Comparison of ENCODE assay signal across 19 cellular contexts in the genomic region with DNA sequence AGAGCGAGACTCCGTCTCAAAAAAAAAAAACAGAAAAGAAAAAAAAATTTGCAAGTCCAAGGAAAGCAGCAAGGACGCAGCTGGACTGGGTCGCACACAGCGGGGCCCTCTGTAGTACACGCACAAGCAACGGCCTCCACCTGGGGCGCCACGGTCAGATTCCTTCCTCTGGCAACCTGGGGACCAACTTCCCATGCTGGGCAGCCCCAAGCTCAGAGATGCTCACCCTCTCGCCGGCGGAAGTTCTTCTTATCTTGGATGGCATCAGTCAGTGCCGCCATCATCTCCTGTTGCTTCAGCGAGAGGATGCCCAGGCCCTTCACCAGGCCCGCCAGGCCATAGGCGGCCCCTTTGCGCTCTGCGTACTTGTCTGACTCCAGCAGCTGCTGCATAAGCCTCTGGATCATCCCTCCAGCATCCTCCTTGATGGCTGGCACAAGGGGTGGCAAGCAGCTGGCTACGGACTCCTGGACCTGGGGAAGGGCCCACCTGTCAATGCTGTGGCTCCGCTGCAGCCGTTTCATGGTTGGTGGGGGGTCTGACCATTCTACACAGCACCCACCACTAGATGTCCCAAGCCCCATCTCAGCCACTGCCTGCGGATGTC. TPM values are rescaled to one million over a fixed set of nuclear protein-coding genes. Genes with fewer than 3 reads are reported as not detected.
DNase-seq lines count a peak whose midpoint lies in the region; ATAC-seq, FAIRE-seq and TF ChIP-seq lines count a peak whose summit lies in the region.
"Had no signal": no experiment of that assay in that cellular context is flagged by ENCODE, and none has a peak within 500 bp of the region (broad histone marks: within the 10 kb centered on the region; RNA-seq: fewer than 3 reads in every experiment).

No MANE protein-coding gene starts in this region.

- TF ChIP-seq EP300 in K562 (IDR thresholded peaks at IDR 0.05; ENCODE audit: low read length) (no peak), HepG2 (IDR thresholded peaks at IDR 0.05; ENCODE audit: low read depth in 2 of 2, low read length in 2 of 2) (no peak), HepG2 (CRISPR knock-in tag; IDR thresholded peaks at IDR 0.05; ENCODE audit: borderline replicate concordance) (no peak)

- H3K4me3 ChIP-seq in OCI-LY7 (ENCODE audit: low read depth, low read length, poor library complexity, severe bottlenecking) = no peak overlapping the region
- H3K4me3 ChIP-seq in K562 = no peak overlapping the region
- no peak overlapping the region for H3K4me3 ChIP-seq in HepG2 (replicated peaks in 1 of 3; ENCODE audit: insufficient read depth in 1 of 3, low read depth in 2 of 3, low read length in 3 of 3)
- no peak overlapping the region for H3K4me3 ChIP-seq in aorta (ENCODE audit: low read length in 2 of 2)
- H3K4me3 ChIP-seq: BLaER1, HAP-1 had no signal

- 87% methylated on average over 16 of the region's 22 CpGs for WGBS in K562 (ENCODE audit: insufficient coverage, low coverage, missing lambda C conversion rate)
- 96% methylated on average over 21 of the region's 22 CpGs for WGBS in HepG2 (ENCODE audit: low lambda C conversion rate)
- 95% methylated on average over 22 of the region's 22 CpGs for WGBS in aorta, 2 donors

- POLR2A ChIA-PET in OCI-LY7 (lab: Charles Lee) = no interaction called here
- POLR2A ChIA-PET in K562 (lab: Yijun Ruan, JAX) = interaction anchor here (0.7 to 6.6 kb wide), 2 partner anchors 10 to 14 kb away, joined by 3 to 31 read pairs; no protein-coding TSS in a partner anchor
- POLR2A ChIA-PET in HepG2 (lab: Yijun Ruan, JAX) = interaction anchor here (2.8 kb wide), 1 partner anchor 50 kb away, joined by 9 read pairs; a partner anchor contains a TSS

- no peaks in the 10 kb centered on the region for H3K79me2 ChIP-seq in OCI-LY7 (ENCODE audit: insufficient read depth, low read depth, low read length)
- no peaks in the 10 kb centered on the region for H3K79me2 ChIP-seq in K562 (ENCODE audit: control insufficient read depth, insufficient read depth, low read length)
- no peaks in the 10 kb centered on the region for H3K79me2 ChIP-seq in HepG2 (ENCODE audit: insufficient read depth, low read length)

- no peaks in the 10 kb centered on the region for H3K27me3 ChIP-seq in K562 (ENCODE audit: control insufficient read depth in 2 of 2, insufficient read depth in 2 of 2, low read length in 2 of 2)
- no peaks in the 10 kb centered on the region for H3K27me3 ChIP-seq in HepG2 (ENCODE audit: control insufficient read depth in 1 of 2, insufficient read depth in 2 of 2, low read length in 2 of 2)
- no peaks in the 10 kb centered on the region for H3K27me3 ChIP-seq in aorta (ENCODE audit: control insufficient read depth in 1 of 2, insufficient read depth in 2 of 2, low read length in 1 of 2)
- H3K27me3 ChIP-seq: BLaER1 had no signal

- H3K4me2 ChIP-seq in OCI-LY7 (ENCODE audit: low read length) (no peak overlapping the region), K562 (ENCODE audit: insufficient read depth, low read length) (no peak overlapping the region), HepG2 (ENCODE audit: low read depth, low read length) (no peak overlapping the region)
- H3K4me2 ChIP-seq: BLaER1 had no signal

- peaks cover 94% of the 10 kb centered on the region for H3K36me3 ChIP-seq in OCI-LY7 (ENCODE audit: insufficient read depth, low read length)
- peaks cover 91% of the 10 kb centered on the region for H3K36me3 ChIP-seq in K562 (ENCODE audit: control insufficient read depth, insufficient read depth, low read length)
- peaks cover 57 to 86% of the 10 kb centered on the region in 2 experiments for H3K36me3 ChIP-seq in HepG2 (replicated peaks in 1 of 2; ENCODE audit: control insufficient read depth in 1 of 2, insufficient read depth in 2 of 2, low read length in 2 of 2)
- H3K36me3 ChIP-seq in aorta (ENCODE audit: control insufficient read depth in 1 of 2, insufficient read depth in 2 of 2, low read length in 1 of 2) = peaks cover 5 to 22% of the 10 kb centered on the region in 2 donors

- TF ChIP-seq POLR2A in K562 (conservative IDR thresholded peaks at IDR 0.05) (no peak), HepG2 (IDR thresholded peaks at IDR 0.05; ENCODE audit: insufficient read depth in 1 of 2, low read depth in 2 of 2, low read length in 2 of 2) (no peak)

- no peaks in the 10 kb centered on the region for H3K9me2 ChIP-seq in OCI-LY7 (ENCODE audit: insufficient read depth, low read length)

- H3K9me3 ChIP-seq in OCI-LY7 (ENCODE audit: low read length) (no peaks in the 10 kb centered on the region), K562 (replicated peaks; ENCODE audit: control insufficient read depth, insufficient read depth, low read depth, low read length) (no peaks in the 10 kb centered on the region), HepG2 (ENCODE audit: low read length) (no peaks in the 10 kb centered on the region), aorta (ENCODE audit: control insufficient read depth, low read length) (no peaks in the 10 kb centered on the region)
- H3K9me3 ChIP-seq: BLaER1, Caco-2, HAP-1 had no signal

- H3K9ac ChIP-seq in K562 (ENCODE audit: insufficient read depth in 1 of 2, low read depth in 2 of 2, low read length in 2 of 2) (no peak overlapping the region), HepG2 (ENCODE audit: insufficient read depth, low read depth, low read length) (no peak overlapping the region)
- H3K9ac ChIP-seq: BLaER1 had no signal

- TF ChIP-seq RAD21 in K562 (CRISPR knock-in tag; conservative IDR thresholded peaks at IDR 0.05 in 1 of 2, IDR thresholded peaks at IDR 0.05 in 1 of 2) (no peak), HepG2 (CRISPR knock-in tag; IDR thresholded peaks at IDR 0.05) (no peak)

- no peak for DNase-seq in OCI-LY7 (ENCODE audit: low spot score)
- DNase-seq in K562 (ENCODE audit: extremely low read depth in 1 of 4, low spot score in 3 of 4) = no peak
- no peak for DNase-seq in HepG2 (ENCODE audit: low spot score)
- peak; percentile 21 to 69 for DNase-seq in aorta
- no peak for DNase-seq in central memory CD4-positive, alpha-beta T cell
- DNase-seq: Caco-2; CD4-positive, CD25-positive, alpha-beta regulatory T cell; CD8-positive, alpha-beta T cell; DMS53; DMS79 treated with DMSO at 0.1 percent for 48 hours; GF-D8; GOT3 had no signal

- H3K4me1 ChIP-seq in OCI-LY7 (ENCODE audit: insufficient read depth, low read length, poor library complexity, severe bottlenecking) (no peaks in the 10 kb centered on the region), K562 (replicated peaks in 1 of 2; ENCODE audit: control insufficient read depth in 2 of 2, insufficient read depth in 2 of 2, low read length in 2 of 2) (no peaks in the 10 kb centered on the region), HepG2 (ENCODE audit: insufficient read depth, low read length) (no peaks in the 10 kb centered on the region), aorta (ENCODE audit: control insufficient read depth in 1 of 2, insufficient read depth in 2 of 2, low read length in 2 of 2) (no peaks in the 10 kb centered on the region)
- H3K4me1 ChIP-seq: BLaER1, Caco-2, HAP-1 had no signal

- in situ Hi-C loops in K562 (cut with MboI) (no loop called here), HepG2 (cut with HindIII; ENCODE audit: extremely low pct_ligation_motif_present, low pct_unique_long_range_greater_than_20kb) (no loop called here)

- intact Hi-C loops in OCI-LY7 (cut with micrococcal nuclease; ENCODE audit: unreplicated experiment) (no loop called here), K562 (cut with micrococcal nuclease) (no loop called here), HepG2 (cut with micrococcal nuclease; ENCODE audit: unreplicated experiment) (no loop called here), aorta (cut with DNase I) (no loop called here)

- peaks cover 3% of the 10 kb centered on the region for H3K9me1 ChIP-seq in K562 (ENCODE audit: control insufficient read depth, insufficient read depth, low read length)

- H2AFZ ChIP-seq in OCI-LY7 (ENCODE audit: low read length) (no peak overlapping the region), K562 (ENCODE audit: low read depth, low read length) (no peak overlapping the region), HepG2 (ENCODE audit: low read length) (no peak overlapping the region)

- FAIRE-seq in K562 (lab: Jason Lieb, UNC) = no peak
- no peak for FAIRE-seq in HepG2 (lab: Jason Lieb, UNC)
- FAIRE-seq: GM12892, H54 had no signal

- peak; percentile 24; the same call in 1 of the 2 replicates for TF ChIP-seq CTCF in OCI-LY7 (conservative IDR thresholded peaks at IDR 0.05; ENCODE audit: low read length)
- no peak for TF ChIP-seq CTCF in K562 (IDR thresholded peaks at IDR 0.05 in 2 of 3, conservative IDR thresholded peaks at IDR 0.05 in 1 of 3; ENCODE audit: insufficient read depth in 2 of 3, low read depth in 1 of 3, low read length in 3 of 3)
- TF ChIP-seq CTCF in HepG2 (CRISPR knock-in tag; IDR thresholded peaks at IDR 0.05) = no peak

- CTCF ChIA-PET in OCI-LY7 (lab: Charles Lee; ENCODE audit: unreplicated experiment) = no interaction called here
- CTCF ChIA-PET in K562 (lab: Yijun Ruan, JAX; ENCODE audit: low intra/inter-chr PET ratio) = no interaction called here
- CTCF ChIA-PET in HepG2 (lab: Yijun Ruan, JAX; ENCODE audit: low intra/inter-chr PET ratio, low total read pairs) = no interaction called here

- BruUV-seq in OCI-LY7 (replicated peaks; lab: Mats Ljungman, UMichigan) = no TSS peak
- no TSS peak for BruUV-seq in K562 (replicated peaks; lab: Mats Ljungman, UMichigan)
- no TSS peak for BruUV-seq in HepG2 (replicated peaks; lab: Mats Ljungman, UMichigan)

- no peak for ATAC-seq in K562
- peak; percentile 13; the same call in 1 of the 3 replicates for ATAC-seq in HepG2
- no peak for ATAC-seq in aorta (ENCODE audit: low FRiP score)
- no peak for ATAC-seq in GM18498 (IDR thresholded peaks at IDR 0.05; ENCODE audit: unreplicated experiment)
- no peak for ATAC-seq in GM18907 (IDR thresholded peaks at IDR 0.05; ENCODE audit: unreplicated experiment)
- ATAC-seq: CD8-positive, alpha-beta T cell had no signal

- no peak overlapping the region for H3K27ac ChIP-seq in OCI-LY7 (ENCODE audit: low read depth, low read length, poor library complexity, severe bottlenecking)
- no peak overlapping the region for H3K27ac ChIP-seq in K562 (ENCODE audit: extremely low read depth, low read depth, low read length)
- no peak overlapping the region for H3K27ac ChIP-seq in HepG2 (ENCODE audit: extremely low read length, insufficient read depth, low read length)
- no peak overlapping the region for H3K27ac ChIP-seq in aorta (ENCODE audit: low read depth in 1 of 2, low read length in 2 of 2)
- H3K27ac ChIP-seq: BLaER1, C4-2B had no signal

- H4K20me1 ChIP-seq in OCI-LY7 (ENCODE audit: insufficient read depth, low read length) (no peaks in the 10 kb centered on the region), K562 (replicated peaks; ENCODE audit: control insufficient read depth, insufficient read depth, low read length) (no peaks in the 10 kb centered on the region), HepG2 (ENCODE audit: insufficient read depth, low read length) (no peaks in the 10 kb centered on the region)

RNA-seq across cellular contexts. Expression of a gene that starts 34.5 kb away (rescaled TPM):
- 30.9 and 42.2 TPM in 2 replicates for total RNA-seq in OCI-LY7 (2014; rRNA removed; shearing (Covaris generic))
- 71.1 and 85.9 TPM in 2 replicates for total RNA-seq in OCI-LY7 (2022)
- 15.2 and 30.6 TPM in 2 replicates for total RNA-seq in K562 (2011; cell fraction: chromatin; rRNA removed; ENCODE audit: low replicate concordance)
- 19.2 and 20.5 TPM in 2 replicates for total RNA-seq in K562 (2011; cell fraction: nucleolus; rRNA removed)
- total RNA-seq in K562 (2011; cell fraction: nucleoplasm; rRNA removed) = 14.8 and 17.9 TPM in 2 replicates
- total RNA-seq in K562 (2014; rRNA removed) = 38.9 and 47.9 TPM in 2 replicates
- 19.5 and 22.9 TPM in 2 replicates for total RNA-seq in K562 (2014; rRNA removed; fragmentation: Illumina TruSeq; extraction: Trizol)
- total RNA-seq in K562 (2015; rRNA removed; fragmentation: Illumina TruSeq; extraction: Trizol) = 36.0 and 36.6 TPM in 2 replicates
- 66.8 and 76.3 TPM in 2 replicates for total RNA-seq in K562 (2021)
- polyA plus RNA-seq in K562 (2011; rRNA removed) = 32.4 and 45.4 TPM in 2 replicates
- 39.4 and 72.9 TPM in 2 replicates for polyA plus RNA-seq in K562 (2011; cell fraction: cytosol; rRNA removed)
- 23.4 and 33.0 TPM in 2 replicates for polyA plus RNA-seq in K562 (2011; cell fraction: nucleus; rRNA removed)
- polyA plus RNA-seq in K562 (2012) = 42.4 and 50.7 TPM in 2 replicates
- 42.0 and 54.4 TPM in 2 replicates for polyA plus RNA-seq in K562 (2014; fragmentation: Illumina TruSeq; extraction: Trizol)
- polyA plus RNA-seq in K562 (2014; fragmentation: Nextera tagmentation; extraction: Ambion mirVana) = under 1 TPM; 0.65 to 0.94 TPM
- polyA plus RNA-seq in K562 (2014; rRNA removed) = 49.1 and 50.6 TPM in 2 replicates
- polyA minus RNA-seq in K562 (2011; rRNA and poly(A)+ RNA removed) = 50.9 and 115 TPM in 2 replicates
- 29.8 and 41.0 TPM in 2 replicates for polyA minus RNA-seq in K562 (2011; cell fraction: cytosol; rRNA and poly(A)+ RNA removed)
- 6.7 and 6.9 TPM in 2 replicates for polyA minus RNA-seq in K562 (2011; cell fraction: nucleus; rRNA and poly(A)+ RNA removed)
- 25.9 and 29.1 TPM in 2 replicates for total RNA-seq in HepG2 (2016; rRNA removed; fragmentation: Illumina TruSeq; extraction: Trizol)
- total RNA-seq in HepG2 (2016; cell fraction: cytosol; rRNA removed; fragmentation: Illumina TruSeq; extraction: Trizol; ENCODE audit: low read depth) = 3.9 and 4.0 TPM in 2 replicates
- 24.8 and 29.3 TPM in 2 replicates for total RNA-seq in HepG2 (2016; cell fraction: insoluble cytoplasmic fraction; rRNA removed; fragmentation: Illumina TruSeq; extraction: Trizol)
- 13.9 and 14.1 TPM in 2 replicates for total RNA-seq in HepG2 (2016; cell fraction: membrane; rRNA removed; fragmentation: Illumina TruSeq; extraction: Trizol)
- 11.8 and 14.0 TPM in 2 replicates for total RNA-seq in HepG2 (2016; cell fraction: nucleus; rRNA removed; fragmentation: Illumina TruSeq; extraction: Trizol)
- polyA plus RNA-seq in HepG2 (2011; rRNA removed) = 25.2 and 32.2 TPM in 2 replicates
- polyA plus RNA-seq in HepG2 (2011; cell fraction: cytosol; rRNA removed) = 23.4 and 25.8 TPM in 2 replicates
- 23.2 and 27.6 TPM in 2 replicates for polyA plus RNA-seq in HepG2 (2011; cell fraction: nucleus; rRNA removed)
- 24.8 and 25.8 TPM in 2 replicates for polyA plus RNA-seq in HepG2 (2012)
- 4.8 and 4.9 TPM in 2 replicates for polyA plus RNA-seq in HepG2 (2016; cell fraction: cytosol; fragmentation: Illumina TruSeq; extraction: Trizol; ENCODE audit: low read depth)
- polyA plus RNA-seq in HepG2 (2016; cell fraction: insoluble cytoplasmic fraction; fragmentation: Illumina TruSeq; extraction: Trizol; ENCODE audit: low read depth) = 33.1 and 35.6 TPM in 2 replicates
- 10.1 and 11.5 TPM in 2 replicates for polyA plus RNA-seq in HepG2 (2016; cell fraction: membrane; fragmentation: Illumina TruSeq; extraction: Trizol; ENCODE audit: low read depth)
- 32.5 and 34.1 TPM in 2 replicates for polyA plus RNA-seq in HepG2 (2016; cell fraction: nucleus; fragmentation: Illumina TruSeq; extraction: Trizol; ENCODE audit: insufficient read depth, low read depth)
- polyA minus RNA-seq in HepG2 (2011; rRNA and poly(A)+ RNA removed; ENCODE audit: low replicate concordance) = 49.8 and 64.9 TPM in 2 replicates
- 17.8 and 21.5 TPM in 2 replicates for polyA minus RNA-seq in HepG2 (2011; cell fraction: cytosol; rRNA and poly(A)+ RNA removed)
- polyA minus RNA-seq in HepG2 (2011; cell fraction: nucleus; rRNA and poly(A)+ RNA removed) = 8.6 and 10.9 TPM in 2 replicates
- 10 to 100 TPM; 47.4 to 52.6 TPM for total RNA-seq in aorta
- polyA plus RNA-seq in aorta = 10 to 100 TPM; 15.7 to 23.7 TPM

RNA-seq across cellular contexts. Expression of a gene that starts 43.5 kb away (rescaled TPM):
- total RNA-seq in OCI-LY7 (2014; rRNA removed; shearing (Covaris generic)) = 217 and 224 TPM in 2 replicates
- total RNA-seq in OCI-LY7 (2022) (290 and 343 TPM in 2 replicates), K562 (2014; rRNA removed) (96.4 and 124 TPM in 2 replicates), K562 (2014; rRNA removed; fragmentation: Illumina TruSeq; extraction: Trizol) (48.2 and 49.7 TPM in 2 replicates), K562 (2015; rRNA removed; fragmentation: Illumina TruSeq; extraction: Trizol) (51.5 and 54.4 TPM in 2 replicates), K562 (2021) (172 and 190 TPM in 2 replicates), HepG2 (2016; rRNA removed; fragmentation: Illumina TruSeq; extraction: Trizol) (66.7 and 83.0 TPM in 2 replicates), aorta (10 to 100 TPM; 75.1 to 89.8 TPM)
- 689 and 1,391 TPM in 2 replicates for total RNA-seq in K562 (2011; cell fraction: chromatin; rRNA removed; ENCODE audit: low replicate concordance)
- 533 and 578 TPM in 2 replicates for total RNA-seq in K562 (2011; cell fraction: nucleolus; rRNA removed)
- 336 and 477 TPM in 2 replicates for total RNA-seq in K562 (2011; cell fraction: nucleoplasm; rRNA removed)
- polyA plus RNA-seq in K562 (2011; rRNA removed) (51.7 and 78.4 TPM in 2 replicates), K562 (2014; fragmentation: Illumina TruSeq; extraction: Trizol) (81.4 and 108 TPM in 2 replicates), K562 (2014; fragmentation: Nextera tagmentation; extraction: Ambion mirVana) (10 to 100 TPM; 11.9 to 18.2 TPM), K562 (2014; rRNA removed) (78.4 and 94.0 TPM in 2 replicates), HepG2 (2011; rRNA removed) (55.3 and 58.2 TPM in 2 replicates), aorta (10 to 100 TPM in 1 of 2 donors, 1 to 10 TPM in 1; 6.4 to 22.1 TPM)
- 52.9 and 58.6 TPM in 2 replicates for polyA plus RNA-seq in K562 (2011; cell fraction: cytosol; rRNA removed)
- 319 and 415 TPM in 2 replicates for polyA plus RNA-seq in K562 (2011; cell fraction: nucleus; rRNA removed)
- polyA plus RNA-seq in K562 (2012) = 82.4 and 85.4 TPM in 2 replicates
- 168 and 179 TPM in 2 replicates for polyA minus RNA-seq in K562 (2011; rRNA and poly(A)+ RNA removed)
- 131 and 132 TPM in 2 replicates for polyA minus RNA-seq in K562 (2011; cell fraction: cytosol; rRNA and poly(A)+ RNA removed)
- polyA minus RNA-seq in K562 (2011; cell fraction: nucleus; rRNA and poly(A)+ RNA removed) = 176 and 241 TPM in 2 replicates
- total RNA-seq in HepG2 (2016; cell fraction: cytosol; rRNA removed; fragmentation: Illumina TruSeq; extraction: Trizol; ENCODE audit: low read depth) = 59.7 and 67.2 TPM in 2 replicates
- total RNA-seq in HepG2 (2016; cell fraction: insoluble cytoplasmic fraction; rRNA removed; fragmentation: Illumina TruSeq; extraction: Trizol) = 56.9 and 87.0 TPM in 2 replicates
- total RNA-seq in HepG2 (2016; cell fraction: membrane; rRNA removed; fragmentation: Illumina TruSeq; extraction: Trizol) = 19.6 and 22.1 TPM in 2 replicates
- total RNA-seq in HepG2 (2016; cell fraction: nucleus; rRNA removed; fragmentation: Illumina TruSeq; extraction: Trizol) = 125 and 128 TPM in 2 replicates
- 20.5 and 25.6 TPM in 2 replicates for polyA plus RNA-seq in HepG2 (2011; cell fraction: cytosol; rRNA removed)
- 394 and 725 TPM in 2 replicates for polyA plus RNA-seq in HepG2 (2011; cell fraction: nucleus; rRNA removed)
- 47.0 and 60.6 TPM in 2 replicates for polyA plus RNA-seq in HepG2 (2012)
- polyA plus RNA-seq in HepG2 (2016; cell fraction: cytosol; fragmentation: Illumina TruSeq; extraction: Trizol; ENCODE audit: low read depth) = 1.8 and 2.1 TPM in 2 replicates
- 33.5 and 45.5 TPM in 2 replicates for polyA plus RNA-seq in HepG2 (2016; cell fraction: insoluble cytoplasmic fraction; fragmentation: Illumina TruSeq; extraction: Trizol; ENCODE audit: low read depth)
- polyA plus RNA-seq in HepG2 (2016; cell fraction: membrane; fragmentation: Illumina TruSeq; extraction: Trizol; ENCODE audit: low read depth) = 4.1 and 5.4 TPM in 2 replicates
- polyA plus RNA-seq in HepG2 (2016; cell fraction: nucleus; fragmentation: Illumina TruSeq; extraction: Trizol; ENCODE audit: insufficient read depth, low read depth) = 177 and 198 TPM in 2 replicates
- polyA minus RNA-seq in HepG2 (2011; rRNA and poly(A)+ RNA removed; ENCODE audit: low replicate concordance) = 204 and 255 TPM in 2 replicates
- 59.8 and 61.6 TPM in 2 replicates for polyA minus RNA-seq in HepG2 (2011; cell fraction: cytosol; rRNA and poly(A)+ RNA removed)
- 229 and 237 TPM in 2 replicates for polyA minus RNA-seq in HepG2 (2011; cell fraction: nucleus; rRNA and poly(A)+ RNA removed)

RNA-seq across cellular contexts. Expression of a gene that starts 49.9 kb away (rescaled TPM):
- total RNA-seq in OCI-LY7 (2014; rRNA removed; shearing (Covaris generic)) = 5,868 and 6,057 TPM in 2 replicates
- total RNA-seq in OCI-LY7 (2022) (2,996 and 3,206 TPM in 2 replicates), K562 (2014; rRNA removed) (4,900 and 6,436 TPM in 2 replicates), K562 (2014; rRNA removed; fragmentation: Illumina TruSeq; extraction: Trizol) (3,191 and 3,833 TPM in 2 replicates), K562 (2015; rRNA removed; fragmentation: Illumina TruSeq; extraction: Trizol) (3,802 and 3,820 TPM in 2 replicates), K562 (2021) (3,845 and 4,075 TPM in 2 replicates), HepG2 (2016; rRNA removed; fragmentation: Illumina TruSeq; extraction: Trizol) (2,915 and 3,025 TPM in 2 replicates), aorta (1,000 to 10,000 TPM; 1,136 to 1,236 TPM)
- total RNA-seq in K562 (2011; cell fraction: chromatin; rRNA removed; ENCODE audit: low replicate concordance) = 1,112 and 2,318 TPM in 2 replicates
- total RNA-seq in K562 (2011; cell fraction: nucleolus; rRNA removed) = 2,659 and 3,037 TPM in 2 replicates
- 2,953 and 5,147 TPM in 2 replicates for total RNA-seq in K562 (2011; cell fraction: nucleoplasm; rRNA removed)
- polyA plus RNA-seq in K562 (2011; rRNA removed) (7,931 and 10,886 TPM in 2 replicates), K562 (2014; fragmentation: Illumina TruSeq; extraction: Trizol) (5,372 and 5,510 TPM in 2 replicates), K562 (2014; fragmentation: Nextera tagmentation; extraction: Ambion mirVana) (1,000 to 10,000 TPM; 6,875 to 7,674 TPM), K562 (2014; rRNA removed) (6,483 and 6,682 TPM in 2 replicates), HepG2 (2011; rRNA removed) (5,570 and 6,229 TPM in 2 replicates), aorta (1,000 to 10,000 TPM; 2,250 to 2,543 TPM)
- 11,423 and 15,718 TPM in 2 replicates for polyA plus RNA-seq in K562 (2011; cell fraction: cytosol; rRNA removed)
- polyA plus RNA-seq in K562 (2011; cell fraction: nucleus; rRNA removed) = 3,653 and 4,979 TPM in 2 replicates
- polyA plus RNA-seq in K562 (2012) = 4,990 and 8,357 TPM in 2 replicates
- 5,001 and 5,431 TPM in 2 replicates for polyA minus RNA-seq in K562 (2011; rRNA and poly(A)+ RNA removed)
- polyA minus RNA-seq in K562 (2011; cell fraction: cytosol; rRNA and poly(A)+ RNA removed) = 2,569 and 3,110 TPM in 2 replicates
- 738 and 1,257 TPM in 2 replicates for polyA minus RNA-seq in K562 (2011; cell fraction: nucleus; rRNA and poly(A)+ RNA removed)
- 12,942 and 14,844 TPM in 2 replicates for total RNA-seq in HepG2 (2016; cell fraction: cytosol; rRNA removed; fragmentation: Illumina TruSeq; extraction: Trizol; ENCODE audit: low read depth)
- 2,993 and 3,024 TPM in 2 replicates for total RNA-seq in HepG2 (2016; cell fraction: insoluble cytoplasmic fraction; rRNA removed; fragmentation: Illumina TruSeq; extraction: Trizol)
- total RNA-seq in HepG2 (2016; cell fraction: membrane; rRNA removed; fragmentation: Illumina TruSeq; extraction: Trizol) = 11,359 and 11,757 TPM in 2 replicates
- 1,126 and 1,259 TPM in 2 replicates for total RNA-seq in HepG2 (2016; cell fraction: nucleus; rRNA removed; fragmentation: Illumina TruSeq; extraction: Trizol)
- 8,040 and 9,457 TPM in 2 replicates for polyA plus RNA-seq in HepG2 (2011; cell fraction: cytosol; rRNA removed)
- polyA plus RNA-seq in HepG2 (2011; cell fraction: nucleus; rRNA removed) = 2,511 and 2,559 TPM in 2 replicates
- polyA plus RNA-seq in HepG2 (2012) = 2,582 and 3,579 TPM in 2 replicates
- polyA plus RNA-seq in HepG2 (2016; cell fraction: cytosol; fragmentation: Illumina TruSeq; extraction: Trizol; ENCODE audit: low read depth) = 15,203 and 16,637 TPM in 2 replicates
- 2,845 and 2,926 TPM in 2 replicates for polyA plus RNA-seq in HepG2 (2016; cell fraction: insoluble cytoplasmic fraction; fragmentation: Illumina TruSeq; extraction: Trizol; ENCODE audit: low read depth)
- 10,153 and 10,714 TPM in 2 replicates for polyA plus RNA-seq in HepG2 (2016; cell fraction: membrane; fragmentation: Illumina TruSeq; extraction: Trizol; ENCODE audit: low read depth)
- 1,939 and 1,982 TPM in 2 replicates for polyA plus RNA-seq in HepG2 (2016; cell fraction: nucleus; fragmentation: Illumina TruSeq; extraction: Trizol; ENCODE audit: insufficient read depth, low read depth)
- polyA minus RNA-seq in HepG2 (2011; rRNA and poly(A)+ RNA removed; ENCODE audit: low replicate concordance) = 4,147 and 6,586 TPM in 2 replicates
- polyA minus RNA-seq in HepG2 (2011; cell fraction: cytosol; rRNA and poly(A)+ RNA removed) = 1,238 and 1,297 TPM in 2 replicates
- 657 and 805 TPM in 2 replicates for polyA minus RNA-seq in HepG2 (2011; cell fraction: nucleus; rRNA and poly(A)+ RNA removed)

Comparison
In these comparisons a context has a peak if more than half of its experiments do, and no peak if none do; other contexts are left out.
1. DNase-seq: peak in aorta (2 of 2); none in OCI-LY7 (single experiment), K562 (0 of 4), HepG2 (single experiment) and central memory CD4-positive, alpha-beta T cell (single experiment).